In genomic region chr11:78202733-78203167, GRCh38 we compare ENCODE assay signal across 1 cellular context.
A peak's percentile ranks its signal among the peaks of the same experiment; 100 is the strongest.
TF ChIP-seq lines count a peak whose summit lies in the region.

No MANE protein-coding gene starts in this region.

TF ChIP-seq in GM12878, 131 proteins besides CTCF, POLR2A, EP300 and RAD21:
- no peak for TF ChIP-seq KDM1A (IDR thresholded peaks at IDR 0.05; ENCODE audit: borderline replicate concordance)
- TF ChIP-seq RUNX3 (IDR thresholded peaks at IDR 0.05; ENCODE audit: low read length): peak; percentile 48; the same call in 1 of the 2 replicates
- no peak for TF ChIP-seq NKRF (conservative IDR thresholded peaks at IDR 0.05)
- no peak for TF ChIP-seq ATF7 (IDR thresholded peaks at IDR 0.05; ENCODE audit: low read depth)
